ENCODE assay signal across 21 cellular contexts in genomic region chr3:11246663-11246970, GRCh38.
"Had no signal": no experiment of that assay in that cellular context is flagged by ENCODE, and none has a peak within 500 bp of the region (broad histone marks: within the 10 kb centered on the region; RNA-seq: fewer than 3 reads in every experiment).

No MANE protein-coding gene starts in this region.

- H2AFZ ChIP-seq: parathyroid adenoma had no signal

- H3K4me1 ChIP-seq: parathyroid adenoma, upper lobe of left lung had no signal

- H3K27ac Mint-ChIP-seq: activated naive CD4-positive, alpha-beta T cell treated with anti-CD3 and anti-CD28 coated beads, Interleukin-2, amount 10 ng/mL, durations not matched to agents 7 days and 5 days; activated naive CD8-positive, alpha-beta T cell treated with anti-CD3 and anti-CD28 coated beads, Interleukin-2, amount 50 U/mL, for 24 hours; nephron had no signal

- H3K27me3 ChIP-seq: brain microvascular endothelial cell, esophagus squamous epithelium, heart left ventricle, neutrophil, upper lobe of left lung had no signal

- H3K36me3 ChIP-seq: brain microvascular endothelial cell, esophagus squamous epithelium, heart left ventricle, neutrophil, upper lobe of left lung had no signal

- H3K36me3 Mint-ChIP-seq: activated naive CD4-positive, alpha-beta T cell treated with anti-CD3 and anti-CD28 coated beads, Interleukin-2, amount 10 ng/mL, durations not matched to agents 7 days and 5 days had no signal

- H3K79me2 ChIP-seq: parathyroid adenoma had no signal

- DNase-seq: activated naive CD4-positive, alpha-beta T cell treated with anti-CD3 and anti-CD28 coated beads, Interleukin-2, amount 10 ng/mL, durations not matched to agents 7 days and 5 days; activated naive CD8-positive, alpha-beta T cell treated with anti-CD3 and anti-CD28 coated beads, Interleukin-2, amount 50 U/mL, for 24 hours; activated T-cell treated with anti-CD3 and anti-CD28 coated beads, Interleukin-2, amount 50 U/mL, for 1 hour; anterior cingulate cortex; brain microvascular endothelial cell; caudate nucleus; effector CD8-positive, alpha-beta T cell; esophagus squamous epithelium; heart left ventricle; left colon; mesenchymal stem cell; right cardiac atrium; stimulated activated CD4-positive, alpha-beta T cell treated with anti-CD3 and anti-CD28 coated beads, Interleukin-12 subunit alpha, Interleukin-12 subunit beta, amount 100 ng/mL, for 4 hours; stimulated activated CD4-positive, alpha-beta T cell treated with anti-CD3 and anti-CD28 coated beads, Interleukin-4, amount 100 ng/mL, for 4 hours; stimulated activated naive CD8-positive, alpha-beta T cell treated with anti-CD3 and anti-CD28 coated beads, Interleukin-15, Interleukin-2, amounts not matched to agents 100 U/mL and 50 U/mL, for 24 hours; T-helper 1 cell; upper lobe of left lung had no signal

- H3K4me3 ChIP-seq: esophagus squamous epithelium, heart left ventricle, upper lobe of left lung had no signal

- H3K4me3 Mint-ChIP-seq: activated naive CD4-positive, alpha-beta T cell treated with anti-CD3 and anti-CD28 coated beads, Interleukin-2, amount 10 ng/mL, durations not matched to agents 7 days and 5 days; activated naive CD8-positive, alpha-beta T cell treated with anti-CD3 and anti-CD28 coated beads, Interleukin-2, amount 50 U/mL, for 24 hours; dendritic cell treated with granulocyte-macrophage colony-stimulating factor and Interleukin-4, amounts not matched to agents 40 ng/mL and 50 ng/mL, for 4 days; nephron had no signal

- H3K4me1 Mint-ChIP-seq: nephron had no signal

- H3K9me3 Mint-ChIP-seq: activated naive CD4-positive, alpha-beta T cell treated with anti-CD3 and anti-CD28 coated beads, Interleukin-2, amount 10 ng/mL, durations not matched to agents 7 days and 5 days; activated naive CD8-positive, alpha-beta T cell treated with anti-CD3 and anti-CD28 coated beads, Interleukin-2, amount 50 U/mL, for 24 hours; dendritic cell treated with granulocyte-macrophage colony-stimulating factor and Interleukin-4, amounts not matched to agents 40 ng/mL and 50 ng/mL, for 4 days; nephron had no signal

- H3K9me3 ChIP-seq: esophagus squamous epithelium, heart left ventricle, neutrophil, upper lobe of left lung had no signal

- H3K27ac ChIP-seq: brain microvascular endothelial cell, esophagus squamous epithelium, heart left ventricle, neutrophil, parathyroid adenoma, upper lobe of left lung had no signal
